Comparison of ENCODE assay signal across 9 cellular contexts in the genomic region with DNA sequence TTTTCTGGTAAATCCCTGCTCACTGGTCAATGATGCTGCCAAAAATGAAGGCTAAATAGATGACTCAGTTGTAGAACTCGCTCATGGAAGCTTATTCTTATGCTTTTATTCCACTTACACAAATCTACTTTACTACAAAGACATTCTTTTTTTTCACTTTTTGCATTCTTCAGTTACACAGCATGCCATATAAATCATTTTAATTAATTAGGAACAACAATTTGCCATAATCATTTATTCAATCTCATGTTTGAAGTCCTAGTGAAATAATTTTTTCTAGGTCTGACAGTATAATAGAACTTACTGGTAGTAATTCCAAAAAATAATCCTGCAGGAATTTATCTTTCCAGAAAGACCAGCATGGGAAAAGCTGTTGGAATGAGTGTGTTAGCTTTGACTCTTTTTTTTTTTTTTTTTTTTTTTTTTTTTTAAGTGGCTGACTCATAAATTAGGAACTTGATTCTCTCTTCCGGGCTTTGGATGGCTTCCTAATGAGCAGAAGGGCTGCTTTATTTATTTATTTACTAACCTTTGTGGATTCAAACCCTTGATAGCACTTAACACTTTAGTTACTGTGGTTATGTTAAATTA.
DNase-seq lines count a peak whose midpoint lies in the region; ATAC-seq and TF ChIP-seq lines count a peak whose summit lies in the region.
"Had no signal": no experiment of that assay in that cellular context is flagged by ENCODE, and none has a peak within 500 bp of the region (broad histone marks: within the 10 kb centered on the region; RNA-seq: fewer than 3 reads in every experiment).

No MANE protein-coding gene starts in this region.

- H3K27ac ChIP-seq in breast epithelium (peak overlapping the region; percentile 52 to 68), left lung (peak overlapping the region; percentile 55 to 70)

- H3K4me3 ChIP-seq in breast epithelium = peak overlapping the region in 1 of 3 donors; percentile 3
- H3K4me3 ChIP-seq in left lung = no peak overlapping the region
- H3K4me3 ChIP-seq in H7 (ENCODE audit: insufficient read depth, low read depth, low read length) = no peak overlapping the region
- H3K4me3 ChIP-seq: upper lobe of left lung had no signal

- peaks cover 21% of the 10 kb centered on the region for H3K4me1 Mint-ChIP-seq in type B pancreatic cell (ENCODE audit: unreplicated experiment)

- H3K36me3 Mint-ChIP-seq in type B pancreatic cell = no peaks in the 10 kb centered on the region

- H3K4me1 ChIP-seq in breast epithelium (no peaks in the 10 kb centered on the region), left lung (peaks cover 5 to 9% of the 10 kb centered on the region in 2 donors)

- TF ChIP-seq CTCF in breast epithelium (IDR thresholded peaks at IDR 0.05) (no peak), left lung (IDR thresholded peaks at IDR 0.05) (no peak), type B pancreatic cell (conservative IDR thresholded peaks at IDR 0.05) (no peak), GM20000 (IDR thresholded peaks at IDR 0.05; ENCODE audit: extremely low read depth, missing control alignments) (no peak)

- TF ChIP-seq POLR2A in breast epithelium (IDR thresholded peaks at IDR 0.05) = no peak

- peak; percentile 59 for ATAC-seq in left lung

- H3K27ac Mint-ChIP-seq in type B pancreatic cell = no peak overlapping the region

- H3K27me3 ChIP-seq in breast epithelium = no peaks in the 10 kb centered on the region
- H3K27me3 ChIP-seq in left lung = no peaks in the 10 kb centered on the region
- no peaks in the 10 kb centered on the region for H3K27me3 ChIP-seq in H7 (ENCODE audit: control insufficient read depth, insufficient read depth, low read length)
- H3K27me3 ChIP-seq: upper lobe of left lung had no signal

- H3K9me3 Mint-ChIP-seq in type B pancreatic cell = no peaks in the 10 kb centered on the region

- H3K9me3 ChIP-seq in breast epithelium = no peaks in the 10 kb centered on the region
- H3K9me3 ChIP-seq in left lung = no peaks in the 10 kb centered on the region
- H3K9me3 ChIP-seq: upper lobe of left lung had no signal

- H3K27me3 Mint-ChIP-seq in type B pancreatic cell = no peaks in the 10 kb centered on the region

- no peaks in the 10 kb centered on the region for H3K36me3 ChIP-seq in breast epithelium
- H3K36me3 ChIP-seq in left lung = no peaks in the 10 kb centered on the region
- H3K36me3 ChIP-seq in H7 (replicated peaks; ENCODE audit: control insufficient read depth, insufficient read depth, low read length) = no peaks in the 10 kb centered on the region
- H3K36me3 ChIP-seq: upper lobe of left lung had no signal

- no peak overlapping the region for H3K4me3 Mint-ChIP-seq in type B pancreatic cell

- intact Hi-C loops in breast epithelium (cut with DNase I; ENCODE audit: low total_unique reads) (no loop called here), left lung (cut with DNase I) (no loop called here)

- peak; percentile 73 for DNase-seq in AG20443 (ENCODE audit: low spot score)
- DNase-seq in NCI-H1092 treated with DMSO at 0.1 percent for 48 hours (lab: John Stamatoyannopoulos, UW) = peak; percentile 26
- DNase-seq in breast epithelium (ENCODE audit: low spot score in 2 of 2) = no peak
- no peak for DNase-seq in left lung
- no peak for DNase-seq in NCI-H187 treated with DMSO at 0.1 percent for 48 hours (lab: John Stamatoyannopoulos, UW)
- no peak for DNase-seq in H7
- DNase-seq in type B pancreatic cell (ENCODE audit: extremely low spot score, unreplicated experiment) = no peak
- no peak for DNase-seq in GM20000 (ENCODE audit: low spot score)
- DNase-seq: upper lobe of left lung had no signal

Comparison
In these comparisons a context has a peak if more than half of its experiments do, and no peak if none do; other contexts are left out.
1. DNase-seq: peak in AG20443 (single experiment) and NCI-H1092 treated with DMSO at 0.1 percent for 48 hours (single experiment); none in breast epithelium (0 of 2), left lung (0 of 2), NCI-H187 treated with DMSO at 0.1 percent for 48 hours (single experiment), H7 (single experiment), type B pancreatic cell (single experiment) and GM20000 (single experiment).